Comparison of ENCODE assay signal across 11 cellular contexts in the genomic region with DNA sequence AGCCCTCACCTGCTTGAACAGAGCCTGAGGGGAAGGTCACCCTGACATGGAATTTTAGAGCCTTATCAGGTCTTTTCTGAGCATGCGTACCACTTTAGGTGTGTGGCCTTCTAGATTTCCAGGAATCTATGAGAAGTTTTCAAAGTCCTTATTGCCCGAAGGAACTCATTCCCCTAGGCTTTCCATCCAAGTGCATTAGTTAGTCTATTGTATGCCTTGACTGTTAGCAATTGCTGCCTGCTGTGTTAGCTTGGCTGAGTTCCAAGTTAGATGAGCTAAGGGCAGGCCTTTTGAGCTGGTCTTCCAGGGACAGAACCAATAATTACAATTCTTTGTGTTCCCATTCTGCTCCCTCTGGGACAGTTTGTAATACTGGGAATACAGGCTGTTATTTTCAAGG. TPM values are rescaled to one million over a fixed set of nuclear protein-coding genes. Genes with fewer than 3 reads are reported as not detected.
DNase-seq lines count a peak whose midpoint lies in the region; ATAC-seq and TF ChIP-seq lines count a peak whose summit lies in the region.
"Had no signal": no experiment of that assay in that cellular context is flagged by ENCODE, and none has a peak within 500 bp of the region (broad histone marks: within the 10 kb centered on the region; RNA-seq: fewer than 3 reads in every experiment).

No MANE protein-coding gene starts in this region.

- H3K36me3 Mint-ChIP-seq in nephron (ENCODE audit: low read depth): no peaks in the 10 kb centered on the region

- peaks cover 27% of the 10 kb centered on the region for H3K4me1 Mint-ChIP-seq in nephron

- peak; percentile 56 for DNase-seq in G401 (ENCODE audit: low spot score)
- peak; percentile 87 to 95 for DNase-seq in NCI-H446 (lab: John Stamatoyannopoulos, UW)
- DNase-seq in epithelial cell of esophagus (ENCODE audit: low read depth): peak; percentile 61
- no peak for DNase-seq in SW480 (ENCODE audit: low spot score)
- no peak for DNase-seq in coronary artery (ENCODE audit: low spot score)
- DNase-seq: cerebellar nuclear complex had no signal

- no peaks in the 10 kb centered on the region for H3K9me3 Mint-ChIP-seq in nephron

- peak overlapping the region; percentile 39 to 52 (median 47) for H3K27ac Mint-ChIP-seq in nephron

- no peak for ATAC-seq in HG03520 (IDR thresholded peaks at IDR 0.05; ENCODE audit: unreplicated experiment)
- no peak for ATAC-seq in GM18867 (IDR thresholded peaks at IDR 0.05; ENCODE audit: unreplicated experiment)

- no peak overlapping the region for H3K27ac ChIP-seq in coronary artery
- H3K27ac ChIP-seq: parathyroid adenoma had no signal

- in situ Hi-C loops in G401 (cut with HindIII; ENCODE audit: low sequenced_read_pairs): no loop called here

- no peak overlapping the region for H3K4me3 ChIP-seq in epithelial cell of esophagus (ENCODE audit: low read length)
- no peak overlapping the region for H3K4me3 ChIP-seq in coronary artery
- H3K4me3 ChIP-seq: tibial nerve had no signal

- no peak overlapping the region for H3K4me3 Mint-ChIP-seq in nephron

- TF ChIP-seq CTCF in epithelial cell of esophagus (IDR thresholded peaks at IDR 0.05; ENCODE audit: insufficient read depth, low read depth, low read length, missing control alignments) (no peak), nephron (IDR thresholded peaks at IDR 0.05; ENCODE audit: unreplicated experiment in 3 of 3) (no peak), coronary artery (IDR thresholded peaks at IDR 0.05) (no peak)

- peaks cover 4% of the 10 kb centered on the region for H3K27me3 Mint-ChIP-seq in nephron (ENCODE audit: low read depth)

RNA-seq across cellular contexts. Expression of a gene that starts 30.8 kb away (rescaled TPM):
- total RNA-seq in G401 (2014; rRNA removed; shearing (Covaris generic)): 34.8 and 48.3 TPM in 2 replicates

Comparison
In these comparisons a context has a peak if more than half of its experiments do, and no peak if none do; other contexts are left out.
1. DNase-seq: peak in G401 (single experiment), NCI-H446 (2 of 2) and epithelial cell of esophagus (single experiment); none in SW480 (single experiment) and coronary artery (single experiment).